In the genomic region with DNA sequence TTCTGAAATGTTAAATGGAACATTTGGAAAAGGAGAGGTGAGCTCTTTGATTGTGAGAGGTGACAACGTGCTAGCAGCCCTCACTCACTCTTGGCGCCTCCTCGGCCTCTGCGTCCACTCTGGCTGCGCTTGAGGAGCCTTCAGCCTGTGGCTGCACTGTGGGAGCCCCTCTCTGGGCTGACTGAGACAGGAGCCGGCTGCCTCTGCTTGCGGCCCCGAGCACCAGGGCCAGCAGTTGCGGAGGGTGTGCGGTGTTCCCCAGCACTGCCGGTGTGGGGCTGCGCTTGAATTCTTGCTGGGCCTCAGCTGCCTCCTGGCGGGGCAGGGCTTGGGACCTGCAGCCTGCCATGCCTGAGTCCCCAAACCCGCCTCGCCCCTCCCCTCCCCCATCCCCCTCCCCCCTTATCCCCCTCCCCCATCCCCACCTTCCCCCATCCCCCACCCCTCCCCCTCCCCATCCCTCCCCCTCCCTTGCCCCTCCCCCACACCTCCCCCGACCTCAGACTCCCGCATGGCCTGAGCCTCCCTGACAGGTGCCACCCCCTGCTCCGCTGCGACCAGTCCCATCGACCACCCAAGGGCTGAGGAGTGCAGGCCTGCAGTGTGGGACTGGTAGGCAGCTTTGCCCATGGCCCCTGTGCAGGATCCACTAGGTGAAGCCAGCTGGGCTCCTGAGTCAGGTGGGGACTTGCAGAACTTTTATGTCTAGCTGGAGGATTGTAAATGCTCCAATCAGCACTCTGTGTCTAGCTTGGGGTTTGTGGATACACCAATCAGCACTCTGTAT, we compare ENCODE assay signal across 9 cellular contexts.
"Had no signal": no experiment of that assay in that cellular context is flagged by ENCODE, and none has a peak within 500 bp of the region (broad histone marks: within the 10 kb centered on the region; RNA-seq: fewer than 3 reads in every experiment).

No MANE protein-coding gene starts in this region.

- H3K9ac ChIP-seq: GM23248 had no signal

- H3K4me1 ChIP-seq: HAP-1 had no signal

- H3K27ac ChIP-seq: GM23248, HL-60 had no signal

- H3K36me3 ChIP-seq: HAP-1 had no signal

- FAIRE-seq: K562 had no signal

- H3K4me3 ChIP-seq: GM23248, HAP-1, K562 had no signal

- H3K27ac Mint-ChIP-seq: HFFc6 had no signal

- H3K4me3 Mint-ChIP-seq: HFFc6 had no signal

- ATAC-seq: HCT116, K562 had no signal

- DNase-seq: GM23248, GOT3, H7, HFFc6, IMR-90 had no signal
